ENCODE assay signal across 8 cellular contexts in the genomic region with DNA sequence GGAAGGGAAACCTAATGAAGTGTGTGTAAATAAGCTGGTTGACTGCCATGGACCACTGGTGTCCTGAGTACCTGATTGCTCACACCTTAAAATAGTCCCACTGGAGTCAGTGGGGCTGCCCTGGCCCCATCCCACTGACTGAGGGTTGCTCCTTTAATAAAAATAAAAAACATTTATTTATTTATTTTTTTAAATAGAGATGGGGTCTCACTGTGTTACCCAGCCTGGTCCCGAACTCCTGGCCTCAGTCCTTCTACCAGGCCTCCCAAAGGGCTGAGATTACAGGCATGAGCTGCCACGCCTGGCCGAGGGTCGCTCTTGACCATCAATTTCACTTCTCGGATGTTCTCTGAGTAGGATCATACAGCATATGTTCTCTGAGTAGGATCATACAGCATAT.
"Had no signal": no experiment of that assay in that cellular context is flagged by ENCODE, and none has a peak within 500 bp of the region (broad histone marks: within the 10 kb centered on the region; RNA-seq: fewer than 3 reads in every experiment).

No MANE protein-coding gene starts in this region.

- DNase-seq: GM23248, GOT3, H7, H9, HCEC 1CT, HFFc6 had no signal

- H3K4me3 Mint-ChIP-seq: GM23338, H9, HFFc6 had no signal

- H3K9me3 ChIP-seq: HAP-1 had no signal

- H3K27ac ChIP-seq: GM23248 had no signal

- H3K27ac Mint-ChIP-seq: GM23338, H9, HFFc6 had no signal

- H3K36me3 ChIP-seq: HAP-1 had no signal

- H3K4me3 ChIP-seq: GM23248, GM23338, HAP-1 had no signal

- H3K4me1 Mint-ChIP-seq: GM23338 had no signal
